ENCODE assay signal across 20 cellular contexts in genomic region chr16:19851476-19851875, GRCh38. TPM values are rescaled to one million over a fixed set of nuclear protein-coding genes. Genes with fewer than 3 reads are reported as not detected.
DNase-seq lines count a peak whose midpoint lies in the region; ATAC-seq and TF ChIP-seq lines count a peak whose summit lies in the region.
"Had no signal": no experiment of that assay in that cellular context is flagged by ENCODE, and none has a peak within 500 bp of the region (broad histone marks: within the 10 kb centered on the region; RNA-seq: fewer than 3 reads in every experiment).

No MANE protein-coding gene starts in this region.

- H3K4me1 Mint-ChIP-seq in endodermal cell, result peaks cover 12% of the 10 kb centered on the region
- H3K4me1 Mint-ChIP-seq: activated CD4-positive, alpha-beta T cell treated with anti-CD3 and anti-CD28 coated beads, Interleukin-2, amount 10 ng/mL, durations not matched to agents 24 days and 14 days; activated naive CD8-positive, alpha-beta T cell treated with anti-CD3 and anti-CD28 coated beads for 36 hours; activated T-helper 17 cell treated with anti-CD3 and anti-CD28 coated beads, Interleukin-2, amount 50 U/mL, for 72 hours; CD4-positive, alpha-beta memory T cell; memory B cell; naive thymus-derived CD8-positive, alpha-beta T cell had no signal

- in situ Hi-C loops in gastrocnemius medialis (cut with MboI; ENCODE audit: low sequenced_read_pairs in 4 of 4), result no loop called here

- H3K27ac ChIP-seq in adrenal gland, result peak overlapping the region in 1 of 5 donors; percentile 54
- H3K27ac ChIP-seq in endodermal cell (ENCODE audit: low read depth, low read length), result peak overlapping the region; percentile 59
- peak overlapping the region; percentile 96 for H3K27ac ChIP-seq in layer of hippocampus (ENCODE audit: low read depth, low read length)
- H3K27ac ChIP-seq in gastrocnemius medialis, result peak overlapping the region; percentile 13 to 83 (median 43)
- H3K27ac ChIP-seq: esophagus muscularis mucosa, thoracic aorta had no signal

- no peak overlapping the region for H3K4me3 ChIP-seq in adrenal gland
- H3K4me3 ChIP-seq in endodermal cell (ENCODE audit: low read length), result no peak overlapping the region
- H3K4me3 ChIP-seq in gastrocnemius medialis, result no peak overlapping the region
- H3K4me3 ChIP-seq: esophagus muscularis mucosa, thoracic aorta had no signal

- no peaks in the 10 kb centered on the region for H3K27me3 ChIP-seq in adrenal gland
- H3K27me3 ChIP-seq in endodermal cell (ENCODE audit: control insufficient read depth, insufficient read depth, low read length, poor library complexity, severe bottlenecking), result no peaks in the 10 kb centered on the region
- H3K27me3 ChIP-seq in layer of hippocampus (ENCODE audit: control insufficient read depth, insufficient read depth, low read length), result no peaks in the 10 kb centered on the region
- no peaks in the 10 kb centered on the region for H3K27me3 ChIP-seq in gastrocnemius medialis
- H3K27me3 ChIP-seq: esophagus muscularis mucosa had no signal

- H3K36me3 ChIP-seq in adrenal gland (replicated peaks in 1 of 2), result no peaks in the 10 kb centered on the region
- H3K36me3 ChIP-seq in endodermal cell (ENCODE audit: control insufficient read depth, insufficient read depth, low read length), result no peaks in the 10 kb centered on the region
- peaks cover 0 to 3% of the 10 kb centered on the region in 2 donors for H3K36me3 ChIP-seq in gastrocnemius medialis
- H3K36me3 ChIP-seq: thoracic aorta had no signal

- peaks cover 0 to 5% of the 10 kb centered on the region in 2 donors for H3K4me1 ChIP-seq in adrenal gland (replicated peaks in 1 of 2)
- peaks cover 4% of the 10 kb centered on the region for H3K4me1 ChIP-seq in endodermal cell (ENCODE audit: control insufficient read depth, insufficient read depth, low read length)
- H3K4me1 ChIP-seq in gastrocnemius medialis, result peaks cover 7 to 31% of the 10 kb centered on the region in 2 donors

- TF ChIP-seq CTCF in adrenal gland (IDR thresholded peaks at IDR 0.05) (no peak), endodermal cell (conservative IDR thresholded peaks at IDR 0.05) (no peak), gastrocnemius medialis (IDR thresholded peaks at IDR 0.05 in 4 of 5, conservative IDR thresholded peaks at IDR 0.05 in 1 of 5) (no peak)

- H3K27me3 Mint-ChIP-seq in endodermal cell (ENCODE audit: insufficient read depth), result no peaks in the 10 kb centered on the region
- H3K27me3 Mint-ChIP-seq: activated naive CD8-positive, alpha-beta T cell treated with anti-CD3 and anti-CD28 coated beads for 36 hours had no signal

- DNase-seq in adrenal gland, result peak in 6 of 7 donors; percentile 37 to 66 (median 50)
- no peak for DNase-seq in endodermal cell
- DNase-seq in gastrocnemius medialis, result no peak
- no peak for DNase-seq in T-helper 2 cell
- DNase-seq in iPS-NIHi11 (ENCODE audit: low spot score), result no peak
- DNase-seq: activated CD4-positive, alpha-beta T cell treated with anti-CD3 and anti-CD28 coated beads, Interleukin-2, amount 10 ng/mL, durations not matched to agents 24 days and 14 days; activated naive CD8-positive, alpha-beta T cell treated with anti-CD3 and anti-CD28 coated beads for 36 hours; CD4-positive, alpha-beta memory T cell; naive thymus-derived CD8-positive, alpha-beta T cell; NCI-H1436; NCI-H226; RPMI8226; stimulated activated CD8-positive, alpha-beta memory T cell treated with anti-CD3 and anti-CD28 coated beads, Interleukin-4, amount 100 ng/mL, for 48 hours had no signal

- intact Hi-C loops in adrenal gland (cut with DNase I), result no loop called here
- intact Hi-C loops in gastrocnemius medialis (cut with DNase I; ENCODE audit: low total_unique reads), result no loop called here

- no peaks in the 10 kb centered on the region for H3K9me3 ChIP-seq in adrenal gland (replicated peaks in 1 of 3)
- no peaks in the 10 kb centered on the region for H3K9me3 ChIP-seq in endodermal cell (ENCODE audit: control insufficient read depth, low read length)
- no peaks in the 10 kb centered on the region for H3K9me3 ChIP-seq in gastrocnemius medialis
- H3K9me3 ChIP-seq: esophagus muscularis mucosa, thoracic aorta had no signal

- H3K4me3 Mint-ChIP-seq in endodermal cell, result no peak overlapping the region
- H3K4me3 Mint-ChIP-seq: activated CD4-positive, alpha-beta T cell treated with anti-CD3 and anti-CD28 coated beads, Interleukin-2, amount 10 ng/mL, durations not matched to agents 24 days and 14 days; activated naive CD8-positive, alpha-beta T cell treated with anti-CD3 and anti-CD28 coated beads for 36 hours; activated T-helper 17 cell treated with anti-CD3 and anti-CD28 coated beads, Interleukin-2, amount 50 U/mL, for 72 hours; CD4-positive, alpha-beta memory T cell; memory B cell; naive thymus-derived CD8-positive, alpha-beta T cell had no signal

- no peak overlapping the region for H3K27ac Mint-ChIP-seq in endodermal cell
- H3K27ac Mint-ChIP-seq: activated CD4-positive, alpha-beta T cell treated with anti-CD3 and anti-CD28 coated beads, Interleukin-2, amount 10 ng/mL, durations not matched to agents 24 days and 14 days; activated naive CD8-positive, alpha-beta T cell treated with anti-CD3 and anti-CD28 coated beads for 36 hours; activated T-helper 17 cell treated with anti-CD3 and anti-CD28 coated beads, Interleukin-2, amount 50 U/mL, for 72 hours; CD4-positive, alpha-beta memory T cell; memory B cell; naive thymus-derived CD8-positive, alpha-beta T cell had no signal

- 43 to 82% (median 62%) methylated on average over 7 of the region's 7 CpGs for WGBS in adrenal gland, 4 donors
- 50 to 84% methylated on average over 7 of the region's 7 CpGs for WGBS in endodermal cell (ENCODE audit: insufficient coverage in 1 of 2, insufficient read length in 1 of 2), 2 experiments

- no peak for TF ChIP-seq POLR2A in adrenal gland (IDR thresholded peaks at IDR 0.05)
- TF ChIP-seq POLR2A in gastrocnemius medialis (IDR thresholded peaks at IDR 0.05), result no peak

- H3K9ac ChIP-seq in endodermal cell (ENCODE audit: extremely low read depth, low read length, poor library complexity, severe bottlenecking), result no peak overlapping the region

- peak; percentile 23 to 47 for ATAC-seq in gastrocnemius medialis
- ATAC-seq in HG03521 (IDR thresholded peaks at IDR 0.05; ENCODE audit: unreplicated experiment), result no peak
- ATAC-seq: activated T-helper 17 cell treated with anti-CD3 and anti-CD28 coated beads, Interleukin-2, amount 50 U/mL, for 72 hours; naive thymus-derived CD8-positive, alpha-beta T cell had no signal

- peaks cover 13% of the 10 kb centered on the region for H3K36me3 Mint-ChIP-seq in endodermal cell (ENCODE audit: low read depth)
- H3K36me3 Mint-ChIP-seq: activated naive CD8-positive, alpha-beta T cell treated with anti-CD3 and anti-CD28 coated beads for 36 hours; CD4-positive, alpha-beta memory T cell; memory B cell; naive thymus-derived CD8-positive, alpha-beta T cell had no signal

- H3K9me3 Mint-ChIP-seq in endodermal cell, result no peaks in the 10 kb centered on the region
- H3K9me3 Mint-ChIP-seq: activated CD4-positive, alpha-beta T cell treated with anti-CD3 and anti-CD28 coated beads, Interleukin-2, amount 10 ng/mL, durations not matched to agents 24 days and 14 days; activated naive CD8-positive, alpha-beta T cell treated with anti-CD3 and anti-CD28 coated beads for 36 hours; activated T-helper 17 cell treated with anti-CD3 and anti-CD28 coated beads, Interleukin-2, amount 50 U/mL, for 72 hours; CD4-positive, alpha-beta memory T cell; memory B cell; naive thymus-derived CD8-positive, alpha-beta T cell had no signal

RNA-seq across cellular contexts. Expression of gene GPRC5B, which starts 33.2 kb away (rescaled TPM):
- total RNA-seq in adrenal gland, result 10 to 100 TPM; 13.8 to 26.4 (median 23.2) TPM
- polyA plus RNA-seq in adrenal gland, result 10 to 100 TPM; 10.2 to 16.2 (median 12.1) TPM
- 10 to 100 TPM; 39.5 to 49.1 TPM for total RNA-seq in endodermal cell
- 50.7 TPM for polyA plus RNA-seq in endodermal cell (2013, experiment 1 of 2)
- polyA plus RNA-seq in endodermal cell (2013, experiment 2 of 2), result 41.7 TPM
- 10 to 100 TPM; 41.9 to 89.2 (median 71.3) TPM for total RNA-seq in gastrocnemius medialis
- total RNA-seq: activated T-helper 17 cell treated with anti-CD3 and anti-CD28 coated beads, Interleukin-2, amount 50 U/mL, for 72 hours; CD4-positive, alpha-beta memory T cell; MCF 10A; naive thymus-derived CD8-positive, alpha-beta T cell had no signal

Comparison
In these comparisons a context has a peak if more than half of its experiments do, and no peak if none do; other contexts are left out.
1. DNase-seq: peak in adrenal gland (6 of 7); none in endodermal cell (single experiment), gastrocnemius medialis (0 of 2), T-helper 2 cell (0 of 5) and iPS-NIHi11 (single experiment).